14 cellular contexts compared by ENCODE assay signal in the genomic region with DNA sequence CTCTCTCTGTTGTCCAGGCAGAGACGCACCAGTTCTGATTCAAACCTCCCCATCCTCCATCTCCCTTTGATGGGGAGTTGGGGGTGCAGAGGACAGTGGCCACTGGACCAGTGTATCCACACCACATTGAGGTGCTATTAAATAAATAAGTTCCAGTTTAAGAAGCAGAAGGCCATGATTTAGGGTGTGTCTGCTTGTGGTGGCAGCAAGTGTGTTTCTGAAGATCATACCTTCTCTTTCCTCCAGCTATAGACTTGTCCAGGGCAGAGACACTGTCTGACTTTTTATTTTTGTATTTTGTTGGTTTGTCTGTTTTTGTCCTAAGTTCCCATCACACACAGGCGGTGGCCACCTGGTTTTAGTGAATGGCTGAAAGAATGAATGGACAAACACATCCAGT.
"Had no signal": no experiment of that assay in that cellular context is flagged by ENCODE, and none has a peak within 500 bp of the region (broad histone marks: within the 10 kb centered on the region; RNA-seq: fewer than 3 reads in every experiment).

No MANE protein-coding gene starts in this region.

- H3K36me3 ChIP-seq: breast epithelium, left lung, thyroid gland, vagina had no signal

- H3K4me1 Mint-ChIP-seq: activated T-helper 17 cell treated with anti-CD3 and anti-CD28 coated beads, Interleukin-2, amount 50 U/mL, for 72 hours; stimulated activated effector memory CD8-positive, alpha-beta T cell treated with anti-CD3 and anti-CD28 coated beads, Interleukin-12 subunit alpha, Interleukin-12 subunit beta, amount 100 ng/mL, for 72 hours had no signal

- H3K27me3 ChIP-seq: breast epithelium, left lung, thyroid gland, vagina had no signal

- H3K27me3 Mint-ChIP-seq: memory B cell had no signal

- H3K27ac Mint-ChIP-seq: activated T-helper 17 cell treated with anti-CD3 and anti-CD28 coated beads, Interleukin-2, amount 50 U/mL, for 72 hours; memory B cell had no signal

- H3K4me3 ChIP-seq: breast epithelium, left lung, thyroid gland, vagina had no signal

- H3K36me3 Mint-ChIP-seq: memory B cell had no signal

- DNase-seq: activated CD4-positive, alpha-beta T cell treated with anti-CD3 and anti-CD28 coated beads, Interleukin-2, amount 50 U/mL, for 1 hour; activated naive CD4-positive, alpha-beta T cell treated with Interleukin-2 at 50 U/mL for 16 hours; erythroblast; SW 1271 had no signal

- H3K9ac ChIP-seq: parathyroid adenoma had no signal

- H3K4me1 ChIP-seq: breast epithelium, left lung, parathyroid adenoma had no signal

- H3K79me2 ChIP-seq: parathyroid adenoma had no signal

- H3K9me3 Mint-ChIP-seq: activated T-helper 17 cell treated with anti-CD3 and anti-CD28 coated beads, Interleukin-2, amount 50 U/mL, for 72 hours; endodermal cell; neural crest cell; stimulated activated effector memory CD8-positive, alpha-beta T cell treated with anti-CD3 and anti-CD28 coated beads, Interleukin-12 subunit alpha, Interleukin-12 subunit beta, amount 100 ng/mL, for 72 hours had no signal

- H3K27ac ChIP-seq: breast epithelium, parathyroid adenoma, vagina had no signal

- H2AFZ ChIP-seq: parathyroid adenoma had no signal

- H3K4me3 Mint-ChIP-seq: activated T-helper 17 cell treated with anti-CD3 and anti-CD28 coated beads, Interleukin-2, amount 50 U/mL, for 72 hours; endodermal cell; memory B cell; neural crest cell; stimulated activated effector memory CD8-positive, alpha-beta T cell treated with anti-CD3 and anti-CD28 coated beads, Interleukin-12 subunit alpha, Interleukin-12 subunit beta, amount 100 ng/mL, for 72 hours had no signal

- H3K9me3 ChIP-seq: breast epithelium, left lung, thyroid gland, vagina had no signal

- ATAC-seq: activated T-helper 17 cell treated with anti-CD3 and anti-CD28 coated beads, Interleukin-2, amount 50 U/mL, for 72 hours; stimulated activated effector memory CD8-positive, alpha-beta T cell treated with anti-CD3 and anti-CD28 coated beads, Interleukin-12 subunit alpha, Interleukin-12 subunit beta, amount 100 ng/mL, for 72 hours had no signal
